Comparison of ENCODE assay signal across 8 cellular contexts in the genomic region with DNA sequence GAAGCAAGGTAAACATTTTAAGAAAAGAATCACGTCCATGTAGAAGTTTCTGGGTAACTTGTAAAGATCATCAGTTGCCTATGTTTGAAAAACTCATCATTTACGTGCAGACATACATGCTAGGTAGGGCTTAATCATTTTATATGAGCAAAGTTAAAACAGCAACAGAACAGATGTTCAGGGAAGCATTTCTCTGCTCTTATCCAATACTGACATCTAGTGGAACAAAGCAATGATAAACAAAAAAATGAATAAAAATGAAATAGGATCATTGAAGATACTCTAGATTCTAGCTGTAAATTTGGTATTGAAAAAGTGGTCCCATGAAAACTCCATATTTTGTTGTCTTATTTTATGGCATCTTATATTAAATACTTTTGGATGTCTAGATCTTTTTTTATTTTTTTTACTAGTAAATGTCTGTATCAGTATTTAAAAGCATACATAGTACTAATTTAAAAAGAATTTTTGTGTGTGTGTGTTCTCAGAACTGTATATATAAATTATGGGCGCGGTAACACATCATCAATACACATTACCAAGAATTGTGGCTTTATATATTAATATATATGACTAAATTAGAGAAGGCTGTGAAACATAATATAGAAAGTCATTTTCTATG.
DNase-seq lines count a peak whose midpoint lies in the region; ATAC-seq and TF ChIP-seq lines count a peak whose summit lies in the region.

No MANE protein-coding gene starts in this region.

- no peak overlapping the region for H3K27ac Mint-ChIP-seq in Caco-2 (ENCODE audit: unreplicated experiment)
- H3K27ac Mint-ChIP-seq in HFFc6, result no peak overlapping the region
- no peak overlapping the region for H3K27ac Mint-ChIP-seq in endodermal cell
- H3K27ac Mint-ChIP-seq in progenitor cell of endocrine pancreas, result no peak overlapping the region
- no peak overlapping the region for H3K27ac Mint-ChIP-seq in stimulated activated naive B cell treated with anti-CD40 and anti-IgM and Interleukin-4, amounts not matched to agents 10 μg/mL and 1 μg/mL and 100 μg/mL, for 72 hours

- H3K4me3 Mint-ChIP-seq in Caco-2 (ENCODE audit: unreplicated experiment) (no peak overlapping the region), HFFc6 (no peak overlapping the region), endodermal cell (no peak overlapping the region), progenitor cell of endocrine pancreas (ENCODE audit: low read depth) (no peak overlapping the region)
- H3K4me3 Mint-ChIP-seq in stimulated activated naive B cell treated with anti-CD40 and anti-IgM and Interleukin-4, amounts not matched to agents 10 μg/mL and 1 μg/mL and 100 μg/mL, for 72 hours, result no peak overlapping the region

- H3K36me3 Mint-ChIP-seq in Caco-2 (ENCODE audit: insufficient read depth, unreplicated experiment), result no peaks in the 10 kb centered on the region
- H3K36me3 Mint-ChIP-seq in HFFc6 (ENCODE audit: low read depth), result no peaks in the 10 kb centered on the region
- H3K36me3 Mint-ChIP-seq in endodermal cell (ENCODE audit: low read depth), result no peaks in the 10 kb centered on the region
- no peaks in the 10 kb centered on the region for H3K36me3 Mint-ChIP-seq in progenitor cell of endocrine pancreas (ENCODE audit: insufficient read depth)
- H3K36me3 Mint-ChIP-seq in stimulated activated naive B cell treated with anti-CD40 and anti-IgM and Interleukin-4, amounts not matched to agents 10 μg/mL and 1 μg/mL and 100 μg/mL, for 72 hours, result no peaks in the 10 kb centered on the region

- intact Hi-C loops in Caco-2 (cut with micrococcal nuclease; ENCODE audit: unreplicated experiment), result loop anchor here (1.0 kb wide), 1 partner anchor 334 kb away; no protein-coding TSS in a partner anchor

- 32 to 39% methylated on average over 2 of the region's 4 CpGs for WGBS in endodermal cell (ENCODE audit: insufficient coverage in 1 of 2, insufficient read length in 1 of 2), 2 experiments

- POLR2A ChIA-PET in Caco-2 (lab: Charles Lee), result no interaction called here

- DNase-seq in Caco-2, result peak in 1 of 2 experiments; percentile 3
- DNase-seq in HFFc6, result peak; percentile 1
- peak; percentile 54 for DNase-seq in NCI-H774 (lab: John Stamatoyannopoulos, UW)
- DNase-seq in endodermal cell, result no peak
- no peak for DNase-seq in progenitor cell of endocrine pancreas (ENCODE audit: low spot score, unreplicated experiment)
- no peak for DNase-seq in stimulated activated naive CD4-positive, alpha-beta T cell (lab: John Stamatoyannopoulos, UW)
- DNase-seq in activated CD4-positive, alpha-beta T cell treated with anti-CD3 and anti-CD28 coated beads, Interleukin-2, amount 50 U/mL, for 4 hours, result no peak
- DNase-seq in stimulated activated naive B cell treated with anti-CD40 and anti-IgM and Interleukin-4, amounts not matched to agents 10 μg/mL and 1 μg/mL and 100 μg/mL, for 72 hours, result no peak

- H3K4me3 ChIP-seq in Caco-2 (ENCODE audit: low read depth, low read length) (no peak overlapping the region), endodermal cell (ENCODE audit: low read length) (no peak overlapping the region)

- no peaks in the 10 kb centered on the region for H3K9me3 ChIP-seq in Caco-2
- H3K9me3 ChIP-seq in endodermal cell (ENCODE audit: control insufficient read depth, low read length), result peaks cover 6% of the 10 kb centered on the region

- H3K9me3 Mint-ChIP-seq in Caco-2 (ENCODE audit: unreplicated experiment) (no peaks in the 10 kb centered on the region), HFFc6 (0 out of 2 replicates have a peak, but pooled peaks cover 4% of the 10 kb centered on the region), endodermal cell (no peaks in the 10 kb centered on the region), progenitor cell of endocrine pancreas (ENCODE audit: low read depth) (peaks cover 8% of the 10 kb centered on the region)
- peaks cover 0 to 7% of the 10 kb centered on the region in 2 donors for H3K9me3 Mint-ChIP-seq in stimulated activated naive B cell treated with anti-CD40 and anti-IgM and Interleukin-4, amounts not matched to agents 10 μg/mL and 1 μg/mL and 100 μg/mL, for 72 hours

- H3K4me1 ChIP-seq in Caco-2 (peaks cover 12% of the 10 kb centered on the region), endodermal cell (ENCODE audit: control insufficient read depth, insufficient read depth, low read length) (no peaks in the 10 kb centered on the region)

- TF ChIP-seq CTCF in Caco-2 (IDR thresholded peaks at IDR 0.05; ENCODE audit: insufficient read depth in 1 of 2, low read depth in 1 of 2, low read length in 1 of 2, severe bottlenecking in 1 of 2, unreplicated experiment in 1 of 2) (peak; percentile 47 to 49), HFFc6 (IDR thresholded peaks at IDR 0.05) (peak; percentile 77), endodermal cell (conservative IDR thresholded peaks at IDR 0.05) (peak; percentile 88), progenitor cell of endocrine pancreas (IDR thresholded peaks at IDR 0.05; ENCODE audit: unreplicated experiment) (peak; percentile 76)

- no peaks in the 10 kb centered on the region for H3K36me3 ChIP-seq in Caco-2 (ENCODE audit: control insufficient read depth, insufficient read depth, low read length)
- no peaks in the 10 kb centered on the region for H3K36me3 ChIP-seq in endodermal cell (ENCODE audit: control insufficient read depth, insufficient read depth, low read length)

- ATAC-seq in stimulated activated naive B cell treated with anti-CD40 and anti-IgM and Interleukin-4, amounts not matched to agents 10 μg/mL and 1 μg/mL and 100 μg/mL, for 72 hours (replicated peaks), result no peak

- no peak overlapping the region for H3K9ac ChIP-seq in endodermal cell (ENCODE audit: extremely low read depth, low read length, poor library complexity, severe bottlenecking)

- H3K4me1 Mint-ChIP-seq in Caco-2 (ENCODE audit: low read depth, unreplicated experiment), result no peaks in the 10 kb centered on the region
- 0 out of 2 replicates have a peak, but pooled peaks cover 4% of the 10 kb centered on the region for H3K4me1 Mint-ChIP-seq in HFFc6 (ENCODE audit: low read depth)
- peaks cover 6% of the 10 kb centered on the region for H3K4me1 Mint-ChIP-seq in endodermal cell
- no peaks in the 10 kb centered on the region for H3K4me1 Mint-ChIP-seq in progenitor cell of endocrine pancreas (ENCODE audit: low read depth)
- peaks cover 0 to 4% of the 10 kb centered on the region in 2 donors for H3K4me1 Mint-ChIP-seq in stimulated activated naive B cell treated with anti-CD40 and anti-IgM and Interleukin-4, amounts not matched to agents 10 μg/mL and 1 μg/mL and 100 μg/mL, for 72 hours

- H3K27me3 ChIP-seq in Caco-2 (replicated peaks; ENCODE audit: control insufficient read depth, insufficient read depth, low read length) (no peaks in the 10 kb centered on the region), endodermal cell (ENCODE audit: control insufficient read depth, insufficient read depth, low read length, poor library complexity, severe bottlenecking) (no peaks in the 10 kb centered on the region)

- H3K27me3 Mint-ChIP-seq in Caco-2 (ENCODE audit: insufficient read depth, unreplicated experiment) (no peaks in the 10 kb centered on the region), HFFc6 (ENCODE audit: insufficient read depth) (no peaks in the 10 kb centered on the region), endodermal cell (ENCODE audit: insufficient read depth) (no peaks in the 10 kb centered on the region), progenitor cell of endocrine pancreas (no peaks in the 10 kb centered on the region)
- H3K27me3 Mint-ChIP-seq in stimulated activated naive B cell treated with anti-CD40 and anti-IgM and Interleukin-4, amounts not matched to agents 10 μg/mL and 1 μg/mL and 100 μg/mL, for 72 hours, result no peaks in the 10 kb centered on the region

- CTCF ChIA-PET in Caco-2 (lab: Charles Lee), result interaction anchor here (0.7 kb wide), 1 partner anchor 333 kb away, joined by 3 read pairs; no protein-coding TSS in a partner anchor

- H3K27ac ChIP-seq in endodermal cell (ENCODE audit: low read depth, low read length), result no peak overlapping the region

- no TSS peak for BruUV-seq in Caco-2 (replicated peaks; lab: Mats Ljungman, UMichigan)

Comparison
In these comparisons a context has a peak if more than half of its experiments do, and no peak if none do; other contexts are left out.
1. DNase-seq: peak in HFFc6 (single experiment) and NCI-H774 (single experiment); none in endodermal cell (single experiment), progenitor cell of endocrine pancreas (single experiment), stimulated activated naive CD4-positive, alpha-beta T cell (0 of 6), activated CD4-positive, alpha-beta T cell treated with anti-CD3 and anti-CD28 coated beads, Interleukin-2, amount 50 U/mL, for 4 hours (0 of 2) and stimulated activated naive B cell treated with anti-CD40 and anti-IgM and Interleukin-4, amounts not matched to agents 10 μg/mL and 1 μg/mL and 100 μg/mL, for 72 hours (single experiment).
2. Peak in every context shown above with its lines, with median percentiles within 50 percentile points of each other: CTCF ChIP-seq.